Comparison of ENCODE assay signal across 8 cellular contexts in the genomic region with DNA sequence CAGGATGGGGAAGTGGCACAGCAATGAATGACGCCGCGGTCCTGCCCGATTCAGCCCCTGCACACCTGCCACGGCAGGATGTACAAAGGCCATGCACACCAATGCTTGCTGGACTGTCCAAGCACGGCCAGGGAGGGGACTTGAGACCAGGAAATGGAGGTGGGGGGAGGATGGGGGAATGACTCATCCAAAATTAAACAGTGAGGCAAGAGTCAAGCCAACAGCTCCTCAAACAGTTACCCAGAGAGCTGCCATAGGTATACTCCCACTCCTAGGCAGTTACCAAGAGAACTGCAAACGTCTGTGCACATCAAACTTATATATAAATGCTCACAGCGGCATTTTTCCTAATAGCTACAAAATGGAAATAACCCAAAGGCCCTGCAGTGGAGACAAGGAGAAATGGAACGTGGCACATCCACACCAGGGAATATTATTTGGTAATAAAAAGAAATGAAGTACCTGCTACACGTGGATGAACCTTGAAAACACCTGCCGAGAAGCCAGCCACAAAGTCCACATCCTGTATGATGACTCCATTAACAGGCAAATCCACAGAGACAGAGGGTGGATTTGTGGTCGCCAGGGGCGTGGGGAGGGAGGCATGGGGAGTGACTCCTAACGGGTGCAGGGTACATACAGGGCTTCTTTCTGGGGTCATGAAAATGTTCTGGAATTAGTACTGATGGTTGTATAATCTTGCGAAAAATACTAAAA. TPM values are rescaled to one million over a fixed set of nuclear protein-coding genes. Genes with fewer than 3 reads are reported as not detected.
DNase-seq lines count a peak whose midpoint lies in the region; ATAC-seq, FAIRE-seq and TF ChIP-seq lines count a peak whose summit lies in the region.

No MANE protein-coding gene starts in this region.

- CTCF ChIA-PET in A549 (lab: Yijun Ruan, JAX): interaction anchor here (1.1 to 5.1 kb wide), 7 partner anchors 11 to 68 kb away, joined by 3 to 35 read pairs (median 4); no protein-coding TSS in a partner anchor

- TF ChIP-seq EP300 in A549 (IDR thresholded peaks at IDR 0.05): peak; percentile 32 to 66; a peak in 1 of 5 replicates

- TF ChIP-seq CTCF in A549 (IDR thresholded peaks at IDR 0.05) (no peak), nephron progenitor cell (IDR thresholded peaks at IDR 0.05) (no peak), testis (IDR thresholded peaks at IDR 0.05) (no peak)

- POLR2A ChIA-PET in A549 (lab: Yijun Ruan, JAX): interaction anchor here (0.6 to 1.3 kb wide), 7 partner anchors 8 to 818 kb away, joined by 3 to 5 read pairs (median 3); no protein-coding TSS in a partner anchor

- peak overlapping the region; percentile 77 for H3K27ac Mint-ChIP-seq in nephron progenitor cell

- ATAC-seq in A549: peak; percentile 83 to 88
- ATAC-seq in HG03196 (IDR thresholded peaks at IDR 0.05; ENCODE audit: unreplicated experiment): no peak

- FAIRE-seq in A549 (lab: Jason Lieb, UNC): peak; percentile 74

- H3K27me3 ChIP-seq in SJCRH30 (no peaks in the 10 kb centered on the region), duodenal mucosa (ENCODE audit: control insufficient read depth in 1 of 2, insufficient read depth in 2 of 2, low read length in 2 of 2) (no peaks in the 10 kb centered on the region), testis (no peaks in the 10 kb centered on the region)

- peaks cover 71% of the 10 kb centered on the region for H3K4me1 ChIP-seq in A549
- peaks cover 41% of the 10 kb centered on the region for H3K4me1 ChIP-seq in SJCRH30
- H3K4me1 ChIP-seq in duodenal mucosa (ENCODE audit: control insufficient read depth in 1 of 2, insufficient read depth in 2 of 2, low read length in 2 of 2): peaks cover 50 to 56% of the 10 kb centered on the region in 2 donors
- peaks cover 58% of the 10 kb centered on the region for H3K4me1 ChIP-seq in testis

- H3K4me3 Mint-ChIP-seq in nephron progenitor cell: no peak overlapping the region

- peaks cover 58% of the 10 kb centered on the region for H3K4me1 Mint-ChIP-seq in nephron progenitor cell

- peak overlapping the region; percentile 71 for H3K4me2 ChIP-seq in A549

- H3K9ac ChIP-seq in duodenal mucosa (ENCODE audit: low read depth in 1 of 2, low read length in 2 of 2): no peak overlapping the region

- H3K36me3 ChIP-seq in SJCRH30 (0 out of 2 replicates have a peak, but pooled peaks cover 4% of the 10 kb centered on the region), duodenal mucosa (ENCODE audit: control insufficient read depth in 1 of 2, insufficient read depth in 2 of 2, low read length in 2 of 2) (peaks cover 2 to 10% of the 10 kb centered on the region in 2 donors), testis (ENCODE audit: low read depth, missing control alignments) (no peaks in the 10 kb centered on the region)

- H3K9me3 ChIP-seq in A549: 0 out of 3 replicates have a peak, but pooled peaks cover 2% of the 10 kb centered on the region
- H3K9me3 ChIP-seq in SJCRH30 (replicated peaks): no peaks in the 10 kb centered on the region
- no peaks in the 10 kb centered on the region for H3K9me3 ChIP-seq in duodenal mucosa (ENCODE audit: control insufficient read depth in 1 of 2, low read length in 2 of 2)
- no peaks in the 10 kb centered on the region for H3K9me3 ChIP-seq in testis

- peaks cover 5% of the 10 kb centered on the region for H3K9me3 Mint-ChIP-seq in nephron progenitor cell

- WGBS in A549 (ENCODE audit: missing lambda C conversion rate): 7% methylated on average over 14 of the region's 15 CpGs
- whole genome bisulfite sequencing in testis, 2 donors: 79 to 87% methylated on average over 15 of the region's 15 CpGs

- H3K4me3 ChIP-seq in A549: no peak overlapping the region
- H3K4me3 ChIP-seq in SJCRH30: no peak overlapping the region
- no peak overlapping the region for H3K4me3 ChIP-seq in duodenal mucosa (ENCODE audit: low read depth in 1 of 2, low read length in 2 of 2)
- H3K4me3 ChIP-seq in testis: no peak overlapping the region

- H3K36me3 Mint-ChIP-seq in nephron progenitor cell (ENCODE audit: low read depth): peaks cover 18% of the 10 kb centered on the region

- intact Hi-C loops in testis (cut with DNase I; ENCODE audit: low total_unique reads): no loop called here

- DNase-seq in A549 (ENCODE audit: low read depth in 1 of 2, low spot score in 1 of 2) (peak; percentile 91 to 95), GOT3 (lab: John Stamatoyannopoulos, UW) (peak; percentile 64), SJCRH30 (peak; percentile 37 to 49), nephron progenitor cell (no peak), NCI-H526 (lab: John Stamatoyannopoulos, UW) (no peak), testis (no peak)

- H3K27me3 Mint-ChIP-seq in nephron progenitor cell (ENCODE audit: low read depth, poor library complexity): peaks cover 6% of the 10 kb centered on the region

- TF ChIP-seq POLR2A in A549 (IDR thresholded peaks at IDR 0.05; ENCODE audit: low read length) (peak; percentile 11; the same call in 1 of the 2 replicates), testis (IDR thresholded peaks at IDR 0.05) (no peak)

- TF ChIP-seq RAD21 in A549 (conservative IDR thresholded peaks at IDR 0.05 in 1 of 2, IDR thresholded peaks at IDR 0.05 in 1 of 2): peak; percentile 22 to 32; a peak in 2 of 5 replicates

- H3K27ac ChIP-seq in A549 (peak overlapping the region; percentile 94 to 97), SJCRH30 (peak overlapping the region; percentile 50), duodenal mucosa (ENCODE audit: low read depth, low read length) (peak overlapping the region; percentile 43), testis (no peak overlapping the region)

TF ChIP-seq in A549, 52 proteins besides CTCF, POLR2A, EP300 and RAD21 (continues in another document):
- TF ChIP-seq, protein P1, sequence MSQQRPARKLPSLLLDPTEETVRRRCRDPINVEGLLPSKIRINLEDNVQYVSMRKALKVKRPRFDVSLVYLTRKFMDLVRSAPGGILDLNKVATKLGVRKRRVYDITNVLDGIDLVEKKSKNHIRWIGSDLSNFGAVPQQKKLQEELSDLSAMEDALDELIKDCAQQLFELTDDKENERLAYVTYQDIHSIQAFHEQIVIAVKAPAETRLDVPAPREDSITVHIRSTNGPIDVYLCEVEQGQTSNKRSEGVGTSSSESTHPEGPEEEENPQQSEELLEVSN (IDR thresholded peaks at IDR 0.05; ENCODE audit: borderline replicate concordance, low read depth): no peak; the same call in 1 of the 2 replicates
- TF ChIP-seq JUN (IDR thresholded peaks at IDR 0.05) (peak; percentile 47 to 71; a peak in 3 of 5 replicates), NFE2L2 (conservative IDR thresholded peaks at IDR 0.05; ENCODE audit: low read length) (0 out of 2 replicates have a peak, but pooled peaks have one; percentile 4), MYC (IDR thresholded peaks at IDR 0.05; ENCODE audit: borderline replicate concordance, low read length) (0 out of 2 replicates have a peak, but pooled peaks have one; percentile 67), RFX5 (IDR thresholded peaks at IDR 0.05) (no peak), SREBF2 (IDR thresholded peaks at IDR 0.05) (no peak), FOSL2 (IDR thresholded peaks at IDR 0.05) (peak; percentile 96), FOSL2 (CRISPR knock-in tag; IDR thresholded peaks at IDR 0.05) (peak; percentile 98), NR3C1 (IDR thresholded peaks at IDR 0.05) (no peak), MAFK (IDR thresholded peaks at IDR 0.05; ENCODE audit: partially characterized antibody) (peak; percentile 70), GATA3 (IDR thresholded peaks at IDR 0.05; ENCODE audit: borderline replicate concordance) (peak; percentile 54), EHF (CRISPR knock-in tag; IDR thresholded peaks at IDR 0.05) (no peak), BHLHE40 (IDR thresholded peaks at IDR 0.05; ENCODE audit: low read depth, low read length) (no peak), NPAS2 (CRISPR knock-in tag; IDR thresholded peaks at IDR 0.05; ENCODE audit: borderline replicate concordance) (no peak), POLR2AphosphoS2 (conservative IDR thresholded peaks at IDR 0.05; ENCODE audit: low read length) (no peak)
- TF ChIP-seq, protein P2, sequence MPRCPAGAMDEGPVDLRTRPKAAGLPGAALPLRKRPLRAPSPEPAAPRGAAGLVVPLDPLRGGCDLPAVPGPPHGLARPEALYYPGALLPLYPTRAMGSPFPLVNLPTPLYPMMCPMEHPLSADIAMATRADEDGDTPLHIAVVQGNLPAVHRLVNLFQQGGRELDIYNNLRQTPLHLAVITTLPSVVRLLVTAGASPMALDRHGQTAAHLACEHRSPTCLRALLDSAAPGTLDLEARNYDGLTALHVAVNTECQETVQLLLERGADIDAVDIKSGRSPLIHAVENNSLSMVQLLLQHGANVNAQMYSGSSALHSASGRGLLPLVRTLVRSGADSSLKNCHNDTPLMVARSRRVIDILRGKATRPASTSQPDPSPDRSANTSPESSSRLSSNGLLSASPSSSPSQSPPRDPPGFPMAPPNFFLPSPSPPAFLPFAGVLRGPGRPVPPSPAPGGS (IDR thresholded peaks at IDR 0.05): peak; percentile 34; the same call in 1 of the 3 replicates
- TF ChIP-seq, protein P3, sequence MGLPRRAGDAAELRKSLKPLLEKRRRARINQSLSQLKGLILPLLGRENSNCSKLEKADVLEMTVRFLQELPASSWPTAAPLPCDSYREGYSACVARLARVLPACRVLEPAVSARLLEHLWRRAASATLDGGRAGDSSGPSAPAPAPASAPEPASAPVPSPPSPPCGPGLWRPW (IDR thresholded peaks at IDR 0.05): 0 out of 2 replicates have a peak, but pooled peaks have one; percentile 12
- TF ChIP-seq, protein P4, sequence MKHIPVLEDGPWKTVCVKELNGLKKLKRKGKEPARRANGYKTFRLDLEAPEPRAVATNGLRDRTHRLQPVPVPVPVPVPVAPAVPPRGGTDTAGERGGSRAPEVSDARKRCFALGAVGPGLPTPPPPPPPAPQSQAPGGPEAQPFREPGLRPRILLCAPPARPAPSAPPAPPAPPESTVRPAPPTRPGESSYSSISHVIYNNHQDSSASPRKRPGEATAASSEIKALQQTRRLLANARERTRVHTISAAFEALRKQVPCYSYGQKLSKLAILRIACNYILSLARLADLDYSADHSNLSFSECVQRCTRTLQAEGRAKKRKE (CRISPR knock-in tag; IDR thresholded peaks at IDR 0.05; ENCODE audit: low read depth): peak; percentile 33; the same call in 1 of the 2 replicates
- TF ChIP-seq, protein P5, sequence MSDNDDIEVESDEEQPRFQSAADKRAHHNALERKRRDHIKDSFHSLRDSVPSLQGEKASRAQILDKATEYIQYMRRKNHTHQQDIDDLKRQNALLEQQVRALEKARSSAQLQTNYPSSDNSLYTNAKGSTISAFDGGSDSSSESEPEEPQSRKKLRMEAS (IDR thresholded peaks at IDR 0.05): peak; percentile 79; the same call in 1 of the 2 replicates

RNA-seq across cellular contexts. Expression of a gene that starts 54.1 kb away (rescaled TPM):
- polyA plus RNA-seq in A549 (2011; rRNA removed) (27.0 and 32.0 TPM in 2 replicates), A549 (2017; fragmentation: RNase III; extraction: RNeasy Plus Mini Kit Qiagen cat#74134 plus additional on column Dnase treatment) (22.7 to 25.3 TPM (median 23.5 TPM) in 3 replicates), testis (ENCODE audit: insufficient read depth, low read depth, low replicate concordance) (41.0 TPM)
- 37.8 and 46.7 TPM in 2 replicates for polyA plus RNA-seq in A549 (2012; cell fraction: cytosol; rRNA removed)
- 56.9 and 76.5 TPM in 2 replicates for polyA plus RNA-seq in A549 (2012; cell fraction: nucleus; rRNA removed)
- 51.8 and 54.6 TPM in 2 replicates for polyA minus RNA-seq in A549 (2011; rRNA and poly(A)+ RNA removed)
- total RNA-seq in SJCRH30 (2014; rRNA removed; shearing (Covaris generic)): 21.3 and 24.4 TPM in 2 replicates
- 10 to 100 TPM; 61.8 to 80.5 TPM for total RNA-seq in testis

Comparison
In these comparisons a context has a peak if more than half of its experiments do, and no peak if none do; other contexts are left out.
1. DNase-seq: peak in A549 (2 of 2), GOT3 (single experiment) and SJCRH30 (2 of 2); none in nephron progenitor cell (single experiment), NCI-H526 (0 of 2) and testis (single experiment).
2. H3K27ac ChIP-seq: peak in A549 (2 of 2), SJCRH30 (single experiment) and duodenal mucosa (single experiment); none in testis (0 of 2).